ENCODE assay signal across 23 cellular contexts in genomic region chr4:164081801-164082200, GRCh38.
"Had no signal": no experiment of that assay in that cellular context is flagged by ENCODE, and none has a peak within 500 bp of the region (broad histone marks: within the 10 kb centered on the region; RNA-seq: fewer than 3 reads in every experiment).

No MANE protein-coding gene starts in this region.

- H3K9me3 ChIP-seq: esophagus squamous epithelium, left lung, lower lobe of right lung, pancreas, prostate gland, thoracic aorta had no signal

- FAIRE-seq: bronchial epithelial cell, pancreas, urothelium cell line had no signal

- H3K4me3 ChIP-seq: esophagus squamous epithelium, heart right ventricle, left lung, lower lobe of right lung, pancreas, prostate gland, skin epidermis, thoracic aorta had no signal

- H3K27me3 ChIP-seq: esophagus squamous epithelium, heart right ventricle, left lung, pancreas had no signal

- DNase-seq: activated CD8-positive, alpha-beta memory T cell treated with anti-CD3 and anti-CD28 coated beads, Interleukin-2, amount 10 ng/mL, durations not matched to agents 7 days and 5 days; activated CD8-positive, alpha-beta T cell treated with anti-CD3 and anti-CD28 coated beads, Interleukin-2, amount 10 ng/mL, durations not matched to agents 7 days and 5 days; activated naive CD8-positive, alpha-beta T cell treated with anti-CD3 and anti-CD28 coated beads, Interleukin-2, amount 50 U/mL, for 24 hours; activated T-cell treated with anti-CD3 and anti-CD28 coated beads, Interleukin-2, amount 50 U/mL, for 48 hours; amygdala; endodermal cell; esophagus squamous epithelium; foreskin melanocyte; heart right ventricle; left lung; lower lobe of right lung; mesenchymal stem cell; naive thymus-derived CD8-positive, alpha-beta T cell; nucleus accumbens; pancreas; retina; stimulated activated CD4-positive, alpha-beta T cell treated with anti-CD3 and anti-CD28 coated beads, Interleukin-4, amount 100 ng/mL, for 24 hours; trophoblast cell had no signal

- H3K36me3 ChIP-seq: esophagus squamous epithelium, heart right ventricle, left lung, lower lobe of right lung, pancreas, prostate gland, thoracic aorta had no signal
